8 cellular contexts compared by ENCODE assay signal in genomic region chr10:63236113-63236935, GRCh38.
A peak's percentile ranks its signal among the peaks of the same experiment; 100 is the strongest.
DNase-seq lines count a peak whose midpoint lies in the region; ATAC-seq and TF ChIP-seq lines count a peak whose summit lies in the region.

No MANE protein-coding gene starts in this region.

- peaks cover 0 to 3% of the 10 kb centered on the region in 2 donors for H3K36me3 ChIP-seq in mucosa of rectum (ENCODE audit: control insufficient read depth in 2 of 2, insufficient read depth in 2 of 2, low read length in 2 of 2)
- H3K36me3 ChIP-seq in HAP-1 (replicated peaks), result no peaks in the 10 kb centered on the region

- H3K27me3 ChIP-seq in mucosa of rectum (ENCODE audit: control insufficient read depth in 2 of 2, insufficient read depth in 2 of 2, low read length in 2 of 2), result no peaks in the 10 kb centered on the region
- no peaks in the 10 kb centered on the region for H3K27me3 ChIP-seq in HAP-1 (ENCODE audit: low read depth)

- H3K9me3 ChIP-seq in mucosa of rectum (ENCODE audit: control insufficient read depth in 2 of 2, low read length in 2 of 2) (no peaks in the 10 kb centered on the region), HAP-1 (no peaks in the 10 kb centered on the region)

- H3K4me1 ChIP-seq in mucosa of rectum (ENCODE audit: control insufficient read depth in 2 of 2, insufficient read depth in 2 of 2, low read length in 2 of 2) (peaks cover 14 to 24% of the 10 kb centered on the region in 2 donors), HAP-1 (peaks cover 12% of the 10 kb centered on the region)

- no peak for TF ChIP-seq CTCF in cardiac fibroblast (IDR thresholded peaks at IDR 0.05; ENCODE audit: low read depth, low read length)

- peak overlapping the region; percentile 70 to 81 for H3K27ac ChIP-seq in mucosa of rectum (ENCODE audit: low read depth in 2 of 2, low read length in 2 of 2)

- no peak overlapping the region for H3K4me3 ChIP-seq in cardiac fibroblast (replicated peaks in 1 of 2; ENCODE audit: low read depth in 2 of 2, low read length in 2 of 2)
- H3K4me3 ChIP-seq in mucosa of rectum (ENCODE audit: low read length in 2 of 2), result peak overlapping the region in 1 of 2 donors; percentile 45
- no peak overlapping the region for H3K4me3 ChIP-seq in HAP-1

- peak; percentile 97 for ATAC-seq in GM18502 (IDR thresholded peaks at IDR 0.05; ENCODE audit: poor library complexity, unreplicated experiment)
- peak; percentile 87 for ATAC-seq in HG02938 (IDR thresholded peaks at IDR 0.05; ENCODE audit: unreplicated experiment)

- peak; percentile 8 for DNase-seq in 8988T
- DNase-seq in NOMO-1 treated with dmso at 0.1 percent for 144 hours (lab: John Stamatoyannopoulos, UW; ENCODE audit: unreplicated experiment), result peak; percentile 57
- peak; percentile 82 to 92 for DNase-seq in cardiac fibroblast (ENCODE audit: low read depth in 2 of 2)
- no peak for DNase-seq in HAP-1 (ENCODE audit: low spot score in 2 of 2)
- DNase-seq in SHP77 (lab: John Stamatoyannopoulos, UW), result no peak

- in situ Hi-C loops in HAP-1 (cut with MboI; ENCODE audit: low sequenced_read_pairs), result no loop called here

- H3K9ac ChIP-seq in mucosa of rectum (ENCODE audit: low read depth in 1 of 2, low read length in 2 of 2), result peak overlapping the region; percentile 34 to 51

Comparison
In these comparisons a context has a peak if more than half of its experiments do, and no peak if none do; other contexts are left out.
1. DNase-seq: peak in 8988T (single experiment), NOMO-1 treated with dmso at 0.1 percent for 144 hours (single experiment) and cardiac fibroblast (2 of 2); none in HAP-1 (0 of 2) and SHP77 (0 of 2).